Comparison of ENCODE assay signal across 1 cellular context in genomic region chr2:238380336-238380735, GRCh38.
TF ChIP-seq lines count a peak whose summit lies in the region.

No MANE protein-coding gene starts in this region.

TF ChIP-seq in GM23338, 12 proteins besides CTCF, POLR2A, EP300 and RAD21 (continued from another document):
- no peak for TF ChIP-seq ZNF462 (CRISPR knock-in tag; IDR thresholded peaks at IDR 0.05)
- no peak for TF ChIP-seq STAT1 (IDR thresholded peaks at IDR 0.05; ENCODE audit: unreplicated experiment)
- no peak for TF ChIP-seq POLR2AphosphoS5 (IDR thresholded peaks at IDR 0.05; ENCODE audit: low read depth)
- no peak for TF ChIP-seq EZH2 (IDR thresholded peaks at IDR 0.05; ENCODE audit: low read depth, unreplicated experiment)
- no peak for TF ChIP-seq CREB1 (CRISPR knock-in tag; IDR thresholded peaks at IDR 0.05; ENCODE audit: low read depth)
- no peak for TF ChIP-seq REST (IDR thresholded peaks at IDR 0.05; ENCODE audit: unreplicated experiment)
- TF ChIP-seq NANOG (IDR thresholded peaks at IDR 0.05; ENCODE audit: borderline replicate concordance), result no peak
- TF ChIP-seq ETS1 (IDR thresholded peaks at IDR 0.05), result no peak
